Comparison of ENCODE assay signal across 13 cellular contexts in genomic region chr11:13205446-13205845, GRCh38.
DNase-seq lines count a peak whose midpoint lies in the region; ATAC-seq, FAIRE-seq and TF ChIP-seq lines count a peak whose summit lies in the region.
"Had no signal": no experiment of that assay in that cellular context is flagged by ENCODE, and none has a peak within 500 bp of the region (broad histone marks: within the 10 kb centered on the region; RNA-seq: fewer than 3 reads in every experiment).

No MANE protein-coding gene starts in this region.

- WGBS in GM12878 (ENCODE audit: insufficient coverage, insufficient replicate concordance, low lambda C conversion rate, missing lambda C conversion rate): 0% methylated on average over 2 of the region's 2 CpGs

- TF ChIP-seq POLR2A in GM12878 (IDR thresholded peaks at IDR 0.05; ENCODE audit: low read depth, low read length) (no peak), Peyer's patch (IDR thresholded peaks at IDR 0.05) (no peak)

- no peaks in the 10 kb centered on the region for H4K20me1 ChIP-seq in GM12878 (ENCODE audit: control insufficient read depth, insufficient read depth)

- CTCF ChIA-PET in GM12878 (lab: Yijun Ruan, JAX): interaction anchor here (0.8 to 2.6 kb wide), 9 partner anchors 8 to 258 kb away, joined by 3 to 7 read pairs (median 4); partner anchors contain the start of gene BTBD10

- FAIRE-seq in GM12878 (lab: Jason Lieb, UNC): no peak

- no peaks in the 10 kb centered on the region for H3K79me2 ChIP-seq in GM12878 (ENCODE audit: control insufficient read depth, insufficient read depth, low read length)

- H3K9me3 ChIP-seq in GM12878 (replicated peaks; ENCODE audit: control insufficient read depth, insufficient read depth, low read length) (no peaks in the 10 kb centered on the region; the same call in 2 of the 3 replicates), Peyer's patch (no peaks in the 10 kb centered on the region)

- no peak for TF ChIP-seq EP300 in GM12878 (IDR thresholded peaks at IDR 0.05; ENCODE audit: borderline replicate concordance in 1 of 2, control insufficient read depth in 1 of 2, low read depth in 2 of 2, low read length in 2 of 2)

- POLR2A ChIA-PET in GM12878 (lab: Charles Lee): no interaction called here

- in situ Hi-C loops in GM12878 (cut with MboI): no loop called here

- H3K27ac ChIP-seq in GM12878 (ENCODE audit: control insufficient read depth, insufficient read depth) (no peak overlapping the region), Peyer's patch (no peak overlapping the region)
- H3K27ac ChIP-seq: epithelial cell of prostate, lower lobe of right lung had no signal

- H3K4me1 ChIP-seq in GM12878 (ENCODE audit: control insufficient read depth, insufficient read depth, low read length) (peaks cover 20% of the 10 kb centered on the region), Peyer's patch (peaks cover 0 to 9% (median 0%) of the 10 kb centered on the region in 4 donors)

- ATAC-seq in GM21381 (IDR thresholded peaks at IDR 0.05; ENCODE audit: unreplicated experiment) (peak; percentile 59), HG03175 (IDR thresholded peaks at IDR 0.05; ENCODE audit: unreplicated experiment) (peak; percentile 62), GM12878 (peak; percentile 72)

- H3K9ac ChIP-seq in GM12878 (ENCODE audit: control insufficient read depth, insufficient read depth, low read length): no peak overlapping the region

- no peaks in the 10 kb centered on the region for H3K36me3 ChIP-seq in GM12878 (ENCODE audit: control insufficient read depth in 2 of 2, insufficient read depth in 2 of 2, low read length in 1 of 2)
- no peaks in the 10 kb centered on the region for H3K36me3 ChIP-seq in Peyer's patch
- H3K36me3 ChIP-seq: lower lobe of right lung had no signal

- H2AFZ ChIP-seq in GM12878 (ENCODE audit: control insufficient read depth, low read depth, low read length): peak overlapping the region; percentile 45

- intact Hi-C loops in GM12878 (cut with micrococcal nuclease; ENCODE audit: unreplicated experiment): no loop called here

- no peak for TF ChIP-seq RAD21 in GM12878 (IDR thresholded peaks at IDR 0.05; ENCODE audit: insufficient read depth, low read depth, low read length)

- TF ChIP-seq CTCF in GM12865 (IDR thresholded peaks at IDR 0.05; ENCODE audit: insufficient read depth, low read depth, low read length, missing control alignments) (no peak), GM12878 (IDR thresholded peaks at IDR 0.05 in 2 of 3, conservative IDR thresholded peaks at IDR 0.05 in 1 of 3; ENCODE audit: control insufficient read depth in 2 of 3, extremely low read depth in 1 of 3, insufficient read depth in 1 of 3, low read depth in 3 of 3, low read length in 3 of 3) (no peak), Peyer's patch (IDR thresholded peaks at IDR 0.05) (no peak)

- no peak overlapping the region for H3K4me3 ChIP-seq in GM12865 (ENCODE audit: low read depth, low read length)
- H3K4me3 ChIP-seq in GM12878: no peak overlapping the region
- H3K4me3 ChIP-seq in Peyer's patch: no peak overlapping the region
- H3K4me3 ChIP-seq: lower lobe of right lung had no signal

- RAD21 ChIA-PET in GM12878 (lab: Charles Lee; ENCODE audit: unreplicated experiment): interaction anchor here (0.7 to 1.2 kb wide), 5 partner anchors 11 to 245 kb away, joined by 3 to 4 read pairs (median 3); no protein-coding TSS in a partner anchor

- H3K4me2 ChIP-seq in GM12878 (ENCODE audit: control insufficient read depth, insufficient read depth): no peak overlapping the region

- SMC1A ChIA-PET in GM12878 (lab: Charles Lee; ENCODE audit: uncharacterized antibody, unreplicated experiment): interaction anchor here (0.8 to 2.2 kb wide), 9 partner anchors 9 to 241 kb away, joined by 3 to 7 read pairs (median 4); no protein-coding TSS in a partner anchor

- BruUV-seq in GM12878 (replicated peaks; lab: Mats Ljungman, UMichigan): no TSS peak

- DNase-seq in GM12865 (ENCODE audit: low read depth) (peak; percentile 66), GM12878 (ENCODE audit: low read depth, low spot score) (peak; percentile 38), activated gamma-delta T cell treated with Interleukin-2 at 50 U/mL for 16 hours (no peak), HT-29 (ENCODE audit: low spot score) (no peak), glomerular visceral epithelial cell (ENCODE audit: extremely low spot score) (no peak), Peyer's patch (no peak)
- DNase-seq: activated naive CD4-positive, alpha-beta T cell treated with Interleukin-2 at 50 U/mL for 16 hours; CD8-positive, alpha-beta memory T cell; lower lobe of right lung; NCI-H187 had no signal

- H3K27me3 ChIP-seq in GM12878 (replicated peaks in 1 of 2; ENCODE audit: control insufficient read depth in 2 of 2, insufficient read depth in 2 of 2, low read length in 1 of 2): no peaks in the 10 kb centered on the region; a peak in 1 of 4 replicates
- no peaks in the 10 kb centered on the region for H3K27me3 ChIP-seq in Peyer's patch

TF ChIP-seq in GM12878, 131 proteins besides CTCF, POLR2A, EP300 and RAD21:
- TF ChIP-seq SPI1 (IDR thresholded peaks at IDR 0.05; ENCODE audit: borderline replicate concordance, insufficient read depth, low read depth, low read length) (peak; percentile 84), IKZF1 (conservative IDR thresholded peaks at IDR 0.05) (0 out of 2 replicates have a peak, but pooled peaks have one; percentile 19), SMAD1 (IDR thresholded peaks at IDR 0.05; ENCODE audit: low read depth, partially characterized antibody) (no peak), POU2F2 (IDR thresholded peaks at IDR 0.05; ENCODE audit: borderline replicate concordance, low read depth, low read length) (0 out of 3 replicates have a peak, but pooled peaks have one; percentile 19), REST (IDR thresholded peaks at IDR 0.05; ENCODE audit: low read depth, low read length) (no peak), ZNF622 (IDR thresholded peaks at IDR 0.05) (no peak), NR2C1 (IDR thresholded peaks at IDR 0.05) (peak; percentile 52; the same call in 1 of the 2 replicates), NFXL1 (IDR thresholded peaks at IDR 0.05; ENCODE audit: borderline replicate concordance) (no peak), IRF4 (IDR thresholded peaks at IDR 0.05; ENCODE audit: low read depth, low read length) (0 out of 2 replicates have a peak, but pooled peaks have one; percentile 13), BACH1 (IDR thresholded peaks at IDR 0.05; ENCODE audit: borderline replicate concordance) (no peak), CEBPZ (IDR thresholded peaks at IDR 0.05; ENCODE audit: low read depth, low read length) (no peak), NR2F1 (conservative IDR thresholded peaks at IDR 0.05) (0 out of 2 replicates have a peak, but pooled peaks have one; percentile 33), FOXK2 (IDR thresholded peaks at IDR 0.05) (no peak)

Comparison
In these comparisons a context has a peak if more than half of its experiments do, and no peak if none do; other contexts are left out.
1. DNase-seq: peak in GM12865 (single experiment) and GM12878 (single experiment); none in activated gamma-delta T cell treated with Interleukin-2 at 50 U/mL for 16 hours (single experiment), HT-29 (single experiment), glomerular visceral epithelial cell (single experiment) and Peyer's patch (0 of 3).
2. Peak in every context shown above with its lines, with median percentiles within 50 percentile points of each other: ATAC-seq.